ENCODE assay signal across 23 cellular contexts in the genomic region with DNA sequence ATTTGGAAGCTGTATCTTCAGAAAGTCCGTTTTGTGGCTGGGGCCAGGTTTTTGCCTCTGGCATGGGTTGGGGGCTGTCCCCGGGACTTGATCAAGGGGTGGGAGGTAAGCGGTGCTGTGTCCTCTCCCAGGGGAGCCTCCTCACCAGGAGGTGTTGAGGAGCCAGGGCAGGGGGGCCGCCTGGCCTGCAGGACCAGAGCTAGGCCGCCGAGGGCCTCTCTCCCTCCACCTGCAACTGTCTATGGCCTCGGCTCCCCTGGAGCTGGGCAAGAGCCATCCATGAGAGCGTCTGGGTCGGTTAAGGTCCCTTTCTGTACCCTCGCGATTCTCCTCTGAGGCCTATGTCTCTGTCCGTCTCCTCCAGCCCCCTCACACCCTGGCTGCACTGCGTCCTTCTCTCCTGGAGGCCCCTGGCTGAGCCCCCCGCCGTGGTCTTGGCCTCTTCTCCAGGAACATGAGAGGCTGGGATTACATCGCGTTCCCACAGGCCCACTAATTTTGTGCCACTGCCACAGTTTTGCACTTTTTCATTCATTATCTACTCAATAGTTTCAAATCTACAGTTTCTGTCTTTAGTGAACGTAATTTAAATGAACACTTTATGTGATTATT. TPM values are rescaled to one million over a fixed set of nuclear protein-coding genes. Genes with fewer than 3 reads are reported as not detected.
A peak's percentile ranks its signal among the peaks of the same experiment; 100 is the strongest.
DNase-seq lines count a peak whose midpoint lies in the region; ATAC-seq and TF ChIP-seq lines count a peak whose summit lies in the region.
"Had no signal": no experiment of that assay in that cellular context is flagged by ENCODE, and none has a peak within 500 bp of the region (broad histone marks: within the 10 kb centered on the region; RNA-seq: fewer than 3 reads in every experiment).

No MANE protein-coding gene starts in this region.

- no peaks in the 10 kb centered on the region for H3K79me2 ChIP-seq in SK-N-SH (ENCODE audit: insufficient read depth)
- H3K79me2 ChIP-seq in mesendoderm (ENCODE audit: control insufficient read depth, insufficient read depth, low read length) = no peaks in the 10 kb centered on the region
- no peaks in the 10 kb centered on the region for H3K79me2 ChIP-seq in smooth muscle cell (ENCODE audit: low read depth)

- H3K36me3 ChIP-seq in SK-N-SH (replicated peaks in 1 of 2; ENCODE audit: control insufficient read depth in 1 of 2, insufficient read depth in 2 of 2, low read length in 1 of 2) (no peaks in the 10 kb centered on the region), mesendoderm (ENCODE audit: control insufficient read depth, insufficient read depth, low read length) (no peaks in the 10 kb centered on the region), smooth muscle cell (ENCODE audit: low read depth) (no peaks in the 10 kb centered on the region)
- H3K36me3 ChIP-seq: BE2C, HAP-1 had no signal

- H3K4me3 Mint-ChIP-seq in activated CD4-positive, alpha-beta memory T cell treated with anti-CD3 and anti-CD28 coated beads for 36 hours = no peak overlapping the region
- H3K4me3 Mint-ChIP-seq: CD8-positive, alpha-beta T cell; IgD-negative memory B cell had no signal

- TF ChIP-seq RAD21 in SK-N-SH (IDR thresholded peaks at IDR 0.05; ENCODE audit: low read length) = no peak

- CTCF ChIA-PET in SK-N-SH (lab: Yijun Ruan, JAX) = interaction anchor here (1.7 kb wide), 1 partner anchor 144 kb away, joined by 4 read pairs; no protein-coding TSS in a partner anchor
- CTCF ChIA-PET in activated CD4-positive, alpha-beta memory T cell treated with anti-CD3 and anti-CD28 coated beads for 36 hours (lab: Charles Lee) = no interaction called here

- TF ChIP-seq CTCF in SK-N-SH (IDR thresholded peaks at IDR 0.05) (no peak), coronary artery (IDR thresholded peaks at IDR 0.05) (no peak), smooth muscle cell (IDR thresholded peaks at IDR 0.05; ENCODE audit: borderline replicate concordance, insufficient read depth, poor library complexity, severe bottlenecking) (no peak)

- peak; percentile 22 for DNase-seq in SK-N-SH
- peak; percentile 55 for DNase-seq in coronary artery (ENCODE audit: low spot score)
- DNase-seq in mesendoderm = no peak
- DNase-seq in smooth muscle cell (lab: John Stamatoyannopoulos, UW; ENCODE audit: unreplicated experiment) = no peak
- no peak for DNase-seq in NCI-H748 treated with DMSO at 0.1 percent for 48 hours (lab: John Stamatoyannopoulos, UW)
- no peak for DNase-seq in activated CD4-positive, alpha-beta memory T cell treated with anti-CD3 and anti-CD28 coated beads for 36 hours
- DNase-seq: BE2C; CD8-positive, alpha-beta T cell; NCI-H1417; NCI-H187 treated with DMSO at 0.1 percent for 48 hours; NCI-H2171; NCI-H446; NCI-H69; NK-92 treated with Interleukin-12 subunit alpha and Interleukin-12 subunit beta, amount 100 ng/mL, for 24 hours; SHP77 treated with DMSO at 0.1 percent for 48 hours had no signal

- peak overlapping the region; percentile 70 for H3K18ac ChIP-seq in mesendoderm (ENCODE audit: low read length)

- H3K4ac ChIP-seq in mesendoderm (ENCODE audit: low read depth, low read length) = peak overlapping the region; percentile 5

- intact Hi-C loops in activated CD4-positive, alpha-beta memory T cell treated with anti-CD3 and anti-CD28 coated beads for 36 hours (cut with micrococcal nuclease) = no loop called here

- peak overlapping the region; percentile 17 for H3K56ac ChIP-seq in mesendoderm (ENCODE audit: low read length)

- no peak for TF ChIP-seq EP300 in SK-N-SH (IDR thresholded peaks at IDR 0.05; ENCODE audit: borderline replicate concordance in 1 of 2, low read depth in 1 of 2, low read length in 1 of 2)

- no peak overlapping the region for H2AK5ac ChIP-seq in mesendoderm (ENCODE audit: low read length)

- no peak overlapping the region for H2BK15ac ChIP-seq in mesendoderm (replicated peaks; ENCODE audit: low read depth)

- no peaks in the 10 kb centered on the region for H3K27me3 Mint-ChIP-seq in activated CD4-positive, alpha-beta memory T cell treated with anti-CD3 and anti-CD28 coated beads for 36 hours

- no peak overlapping the region for H3K23ac ChIP-seq in mesendoderm (ENCODE audit: low read length)

- H3F3A ChIP-seq in SK-N-SH (replicated peaks; ENCODE audit: insufficient read depth) = no peaks in the 10 kb centered on the region
- peaks cover 10% of the 10 kb centered on the region for H3F3A ChIP-seq in smooth muscle cell (ENCODE audit: low read depth)

- H4K8ac ChIP-seq in mesendoderm (ENCODE audit: low read depth, low read length) = no peak overlapping the region

- no peaks in the 10 kb centered on the region for H3K79me1 ChIP-seq in mesendoderm (ENCODE audit: low read length)

- H3K4me3 ChIP-seq in SK-N-SH (ENCODE audit: low read depth in 2 of 2, low read length in 1 of 2) (no peak overlapping the region), coronary artery (no peak overlapping the region), mesendoderm (ENCODE audit: low read length) (no peak overlapping the region), smooth muscle cell (no peak overlapping the region)
- H3K4me3 ChIP-seq: HAP-1 had no signal

- no peaks in the 10 kb centered on the region for H3K36me3 Mint-ChIP-seq in activated CD4-positive, alpha-beta memory T cell treated with anti-CD3 and anti-CD28 coated beads for 36 hours
- H3K36me3 Mint-ChIP-seq: CD8-positive, alpha-beta T cell had no signal

- H3K4me1 ChIP-seq in SK-N-SH (ENCODE audit: control insufficient read depth in 1 of 2, insufficient read depth in 2 of 2, low read depth in 1 of 2, low read length in 1 of 2) (no peaks in the 10 kb centered on the region), mesendoderm (ENCODE audit: control insufficient read depth, low read depth, low read length) (peaks cover 3% of the 10 kb centered on the region), smooth muscle cell (ENCODE audit: low read depth) (peaks cover 18% of the 10 kb centered on the region)
- H3K4me1 ChIP-seq: BE2C, HAP-1 had no signal

- no peak for ATAC-seq in SK-N-SH treated with all-trans-retinoic acid at 6 μM for 48 hours
- no peak for ATAC-seq in GM21723 (IDR thresholded peaks at IDR 0.05; ENCODE audit: unreplicated experiment)
- ATAC-seq: CD8-positive, alpha-beta T cell had no signal

- no peak overlapping the region for H2AFZ ChIP-seq in SK-N-SH (ENCODE audit: low read depth)
- H2AFZ ChIP-seq in smooth muscle cell (ENCODE audit: low read depth) = no peak overlapping the region

- H2BK120ac ChIP-seq in mesendoderm (ENCODE audit: low read depth, low read length) = peak overlapping the region; percentile 19

- no peaks in the 10 kb centered on the region for H3K9me3 ChIP-seq in SK-N-SH
- no peaks in the 10 kb centered on the region for H3K9me3 ChIP-seq in smooth muscle cell (replicated peaks; ENCODE audit: low read depth)
- H3K9me3 ChIP-seq: BE2C, HAP-1 had no signal

- H4K20me1 ChIP-seq in SK-N-SH (ENCODE audit: insufficient read depth) = no peaks in the 10 kb centered on the region
- H4K20me1 ChIP-seq in smooth muscle cell (ENCODE audit: low read depth) = no peaks in the 10 kb centered on the region

- no peak overlapping the region for H3K9ac ChIP-seq in SK-N-SH
- H3K9ac ChIP-seq in mesendoderm (ENCODE audit: low read length) = no peak overlapping the region
- H3K9ac ChIP-seq in smooth muscle cell (ENCODE audit: low read depth) = no peak overlapping the region

- H3K27me3 ChIP-seq in SK-N-SH (ENCODE audit: insufficient read depth) (no peaks in the 10 kb centered on the region), mesendoderm (ENCODE audit: insufficient read depth, low read length, poor library complexity) (no peaks in the 10 kb centered on the region), smooth muscle cell (ENCODE audit: low read depth) (no peaks in the 10 kb centered on the region)
- H3K27me3 ChIP-seq: BE2C had no signal

- H3K4me2 ChIP-seq in SK-N-SH (no peak overlapping the region), mesendoderm (ENCODE audit: low read length) (no peak overlapping the region), smooth muscle cell (peak overlapping the region; percentile 81)

- WGBS in SK-N-SH (ENCODE audit: low lambda C conversion rate) = 87% methylated on average over 14 of the region's 18 CpGs
- no CpG with 5 or more reads among the region's 18 CpGs for WGBS in mesendoderm (ENCODE audit: extremely low coverage, insufficient coverage, low lambda C conversion rate)
- WGBS in smooth muscle cell (ENCODE audit: low lambda C conversion rate) = 82% methylated on average over 18 of the region's 18 CpGs

- H3K9me2 ChIP-seq in SK-N-SH = no peaks in the 10 kb centered on the region

- no peak overlapping the region for H4K5ac ChIP-seq in mesendoderm (ENCODE audit: low read length)

- no peaks in the 10 kb centered on the region for H3K4me1 Mint-ChIP-seq in activated CD4-positive, alpha-beta memory T cell treated with anti-CD3 and anti-CD28 coated beads for 36 hours (ENCODE audit: low read depth)

- H3K27ac ChIP-seq in SK-N-SH (ENCODE audit: low read depth in 2 of 2, low read length in 1 of 2) = no peak overlapping the region
- H3K27ac ChIP-seq in coronary artery = no peak overlapping the region
- H3K27ac ChIP-seq in mesendoderm (ENCODE audit: low read depth, low read length) = no peak overlapping the region
- peak overlapping the region; percentile 81 for H3K27ac ChIP-seq in smooth muscle cell (ENCODE audit: low read depth)
- H3K27ac ChIP-seq: 22Rv1 had no signal

- H3K27ac Mint-ChIP-seq in activated CD4-positive, alpha-beta memory T cell treated with anti-CD3 and anti-CD28 coated beads for 36 hours = no peak overlapping the region
- H3K27ac Mint-ChIP-seq: CD8-positive, alpha-beta T cell; IgD-negative memory B cell had no signal

- POLR2A ChIA-PET in SK-N-SH (lab: Yijun Ruan, JAX) = no interaction called here
- POLR2A ChIA-PET in activated CD4-positive, alpha-beta memory T cell treated with anti-CD3 and anti-CD28 coated beads for 36 hours (lab: Charles Lee) = no interaction called here

- H2BK5ac ChIP-seq in mesendoderm (ENCODE audit: low read length) = no peak overlapping the region

- H3K9me3 Mint-ChIP-seq in activated CD4-positive, alpha-beta memory T cell treated with anti-CD3 and anti-CD28 coated beads for 36 hours = no peaks in the 10 kb centered on the region
- H3K9me3 Mint-ChIP-seq: CD8-positive, alpha-beta T cell had no signal

RNA-seq across cellular contexts. Expression of gene CALML5, which starts 20.6 kb away (rescaled TPM):
- polyA plus RNA-seq in SK-N-SH (2012; rRNA removed) = not detected in 2 replicates
- not detected in 2 replicates for polyA plus RNA-seq in SK-N-SH (2012; cell fraction: cytosol; rRNA removed)
- not detected in 2 replicates for polyA plus RNA-seq in SK-N-SH (2012; cell fraction: nucleus; rRNA removed)
- polyA plus RNA-seq in mesendoderm (2013, experiment 1 of 2) = not detected
- not detected for polyA plus RNA-seq in mesendoderm (2013, experiment 2 of 2)
- 15.1 and 24.3 TPM in 2 replicates for total RNA-seq in smooth muscle cell
- polyA plus RNA-seq in smooth muscle cell = 16.5 and 18.1 TPM in 2 replicates
- total RNA-seq in activated CD4-positive, alpha-beta memory T cell treated with anti-CD3 and anti-CD28 coated beads for 36 hours = not detected
- total RNA-seq: CD8-positive, alpha-beta T cell; LHCN-M2; RPMI7951 had no signal
- polyA plus RNA-seq: IgD-negative memory B cell had no signal

RNA-seq across cellular contexts. Expression of gene CALML3, which starts 46.0 kb away (rescaled TPM):
- polyA plus RNA-seq in SK-N-SH (2012; rRNA removed) (not detected in 2 replicates), smooth muscle cell (0.20 TPM in 1 of 2 replicates, not detected in the other)
- not detected in 2 replicates for polyA plus RNA-seq in SK-N-SH (2012; cell fraction: cytosol; rRNA removed)
- polyA plus RNA-seq in SK-N-SH (2012; cell fraction: nucleus; rRNA removed) = not detected in 2 replicates
- not detected for polyA plus RNA-seq in mesendoderm (2013, experiment 1 of 2)
- not detected for polyA plus RNA-seq in mesendoderm (2013, experiment 2 of 2)
- 0.04 and 0.49 TPM in 2 replicates for total RNA-seq in smooth muscle cell
- total RNA-seq in activated CD4-positive, alpha-beta memory T cell treated with anti-CD3 and anti-CD28 coated beads for 36 hours = not detected
- total RNA-seq: CD8-positive, alpha-beta T cell; HT1080; LHCN-M2; RPMI7951 had no signal
- polyA plus RNA-seq: IgD-negative memory B cell had no signal

Comparison
In these comparisons a context has a peak if more than half of its experiments do, and no peak if none do; other contexts are left out.
1. DNase-seq: peak in SK-N-SH (single experiment) and coronary artery (single experiment); none in mesendoderm (single experiment), smooth muscle cell (single experiment), NCI-H748 treated with DMSO at 0.1 percent for 48 hours (single experiment) and activated CD4-positive, alpha-beta memory T cell treated with anti-CD3 and anti-CD28 coated beads for 36 hours (single experiment).
2. RNA of gene CALML5, which starts 20.6 kb away (total RNA-seq): 15.1 to 24.3 TPM in smooth muscle cell; not detected in activated CD4-positive, alpha-beta memory T cell treated with anti-CD3 and anti-CD28 coated beads for 36 hours; every median in the first group is over 10 times any median in the second.